Comparison of ENCODE assay signal across 7 cellular contexts in the genomic region with DNA sequence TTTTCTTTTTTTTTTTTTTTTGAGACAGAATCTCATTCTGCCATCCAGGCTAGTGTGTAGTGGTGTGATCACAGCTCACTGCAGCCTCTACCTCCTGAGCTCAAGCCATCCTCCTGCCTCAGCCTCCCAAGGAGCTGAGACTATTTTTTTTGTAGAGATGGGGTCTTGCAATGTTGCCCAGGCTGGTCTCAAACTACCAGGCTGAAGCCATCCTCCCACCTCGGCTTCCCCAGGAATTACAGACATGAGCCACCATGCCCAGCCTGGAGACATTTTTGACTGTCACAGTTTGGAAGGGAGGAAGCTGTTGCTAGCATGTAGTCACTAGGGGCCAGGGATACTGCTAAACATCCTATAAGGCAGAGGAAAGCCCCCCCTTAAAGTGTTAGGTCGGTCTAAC. TPM values are rescaled to one million over a fixed set of nuclear protein-coding genes. Genes with fewer than 3 reads are reported as not detected.
"Had no signal": no experiment of that assay in that cellular context is flagged by ENCODE, and none has a peak within 500 bp of the region (broad histone marks: within the 10 kb centered on the region; RNA-seq: fewer than 3 reads in every experiment).

No MANE protein-coding gene starts in this region.

- H3K4me3 ChIP-seq: K562 had no signal

- H3K27ac Mint-ChIP-seq: IgD-negative memory B cell had no signal

- ATAC-seq: HepG2, K562 had no signal

- DNase-seq: IMR-90, KBM-7 had no signal

- H3K27ac ChIP-seq: HL-60 had no signal

- H3K4me1 Mint-ChIP-seq: IgD-negative memory B cell had no signal

- H3K4me3 Mint-ChIP-seq: IgD-negative memory B cell had no signal

RNA-seq across cellular contexts. Expression of a gene that starts 23.9 kb away (rescaled TPM):
- total RNA-seq: HT-29, IMR-90 had no signal

RNA-seq across cellular contexts. Expression of a gene that starts 33.9 kb away (rescaled TPM):
- total RNA-seq: HepG2, IMR-90 had no signal
